Comparison of ENCODE assay signal across 15 cellular contexts in the genomic region with DNA sequence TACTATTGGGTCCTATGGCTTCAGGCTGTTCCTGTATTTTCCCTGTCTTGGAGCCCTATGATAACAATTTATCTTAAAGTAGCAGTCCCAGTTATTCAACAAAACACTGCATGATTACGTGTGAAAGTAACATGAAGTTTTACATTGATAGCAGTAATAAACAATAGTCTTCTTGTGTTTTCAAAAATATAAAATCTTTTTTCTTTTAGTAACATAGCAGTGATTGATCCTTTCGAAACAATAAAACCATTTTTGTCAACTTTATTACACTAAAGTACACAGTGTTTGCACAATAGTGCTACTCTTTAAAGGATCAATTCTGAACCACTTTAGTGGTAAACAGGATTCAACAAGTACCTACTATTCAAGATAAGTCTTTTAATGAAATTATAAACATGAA.
"Had no signal": no experiment of that assay in that cellular context is flagged by ENCODE, and none has a peak within 500 bp of the region (broad histone marks: within the 10 kb centered on the region; RNA-seq: fewer than 3 reads in every experiment).

No MANE protein-coding gene starts in this region.

- H3K4me3 ChIP-seq: dorsolateral prefrontal cortex, gastrocnemius medialis, heart right ventricle, smooth muscle cell had no signal

- H3K27ac ChIP-seq: dorsolateral prefrontal cortex, gastrocnemius medialis, heart right ventricle had no signal

- H3K9me3 ChIP-seq: gastrocnemius medialis, heart right ventricle had no signal

- DNase-seq: cortex of kidney; dorsolateral prefrontal cortex; effector memory CD4-positive, alpha-beta T cell; gastrocnemius medialis; heart right ventricle; hypothalamus; kidney glomerular epithelial cell; mammary epithelial cell; naive thymus-derived CD8-positive, alpha-beta T cell; right cardiac atrium; stimulated activated CD4-positive, alpha-beta T cell treated with anti-CD3 and anti-CD28 coated beads, Interleukin-2, amount 100 ng/mL, for 48 hours; stimulated activated naive CD4-positive, alpha-beta T cell treated with Interleukin-2 at 50 U/mL for 16 hours had no signal

- ATAC-seq: esophagus mucosa; gastrocnemius medialis; heart right ventricle; left lobe of liver; naive thymus-derived CD8-positive, alpha-beta T cell; right cardiac atrium had no signal

- H3K4me1 ChIP-seq: gastrocnemius medialis had no signal

- H3K36me3 ChIP-seq: gastrocnemius medialis, heart right ventricle had no signal
